In the genomic region with DNA sequence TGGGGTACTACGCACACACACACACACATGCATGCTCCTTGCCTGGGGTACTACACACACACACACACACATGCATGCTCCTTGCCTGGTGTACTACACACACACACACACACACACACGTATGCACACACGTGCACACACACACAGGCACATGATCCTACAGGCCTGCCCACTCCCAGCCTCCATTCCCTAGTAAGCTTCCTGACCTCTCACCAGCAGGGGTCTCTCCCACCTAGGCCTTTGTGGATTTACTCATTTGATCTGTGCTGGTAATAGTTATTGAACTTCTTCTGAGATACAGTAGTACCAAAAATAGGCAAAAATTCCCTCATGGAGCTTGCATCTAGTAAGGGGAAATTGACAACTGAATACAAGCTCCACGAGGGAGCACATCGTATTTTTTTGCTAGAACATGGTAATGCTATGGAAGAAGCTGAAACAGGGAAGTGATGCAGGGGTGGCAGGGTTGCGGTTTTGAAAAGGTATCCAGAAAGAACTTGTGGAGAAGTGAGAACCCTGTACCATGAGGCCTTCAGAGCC, we compare ENCODE assay signal across 8 cellular contexts. TPM values are rescaled to one million over a fixed set of nuclear protein-coding genes. Genes with fewer than 3 reads are reported as not detected.
A peak's percentile ranks its signal among the peaks of the same experiment; 100 is the strongest.
DNase-seq lines count a peak whose midpoint lies in the region; ATAC-seq and TF ChIP-seq lines count a peak whose summit lies in the region.

No MANE protein-coding gene starts in this region.

- POLR2A ChIA-PET in BJ (lab: Charles Lee) = no interaction called here

- H3K36me3 ChIP-seq in BJ (ENCODE audit: control insufficient read depth, insufficient read depth, low read length) = no peaks in the 10 kb centered on the region

- no peak overlapping the region for H3K4me3 Mint-ChIP-seq in nephron progenitor cell

- no peaks in the 10 kb centered on the region for H3K9me3 Mint-ChIP-seq in nephron progenitor cell

- no peaks in the 10 kb centered on the region for H3K27me3 Mint-ChIP-seq in nephron progenitor cell (ENCODE audit: low read depth, poor library complexity)

- no peaks in the 10 kb centered on the region for H3K27me3 ChIP-seq in BJ (ENCODE audit: control insufficient read depth, insufficient read depth, low read length)

- in situ Hi-C loops in GM13976 (cut with MboI; ENCODE audit: low sequenced_read_pairs, unreplicated experiment) = no loop called here
- in situ Hi-C loops in SK-MEL-5 (cut with HindIII; ENCODE audit: low pct_unique_long_range_greater_than_20kb, low sequenced_read_pairs) = no loop called here

- no peak overlapping the region for H3K27ac Mint-ChIP-seq in nephron progenitor cell

- H3K4me1 Mint-ChIP-seq in nephron progenitor cell = peaks cover 54% of the 10 kb centered on the region

- CTCF ChIA-PET in BJ (lab: Yijun Ruan, JAX) = interaction anchor here (0.7 to 11.2 kb wide), 33 partner anchors 10 to 170 kb away, joined by 3 to 300 read pairs (median 5); partner anchors contain the start of genes CX3CR1, GORASP1, TTC21A and XIRP1

- TF ChIP-seq CTCF in BJ (IDR thresholded peaks at IDR 0.05; ENCODE audit: insufficient read depth, low read depth, low read length) = peak; percentile 63
- TF ChIP-seq CTCF in GM13976 (IDR thresholded peaks at IDR 0.05; ENCODE audit: borderline replicate concordance, control extremely low read depth, extremely low read depth, insufficient read depth, missing control alignments) = peak; percentile 47
- TF ChIP-seq CTCF in epithelial cell of proximal tubule (conservative IDR thresholded peaks at IDR 0.05; ENCODE audit: low read depth, low read length) = peak; percentile 75
- TF ChIP-seq CTCF in nephron progenitor cell (IDR thresholded peaks at IDR 0.05) = peak; percentile 40

- H3K4me3 ChIP-seq in BJ (ENCODE audit: low read depth, low read length) (no peak overlapping the region), epithelial cell of proximal tubule (ENCODE audit: low read depth, low read length) (no peak overlapping the region)

- ATAC-seq in HG03521 (IDR thresholded peaks at IDR 0.05; ENCODE audit: unreplicated experiment) (no peak), GM21526 (IDR thresholded peaks at IDR 0.05; ENCODE audit: low FRiP score, unreplicated experiment) (no peak)

- no peak for DNase-seq in BJ (ENCODE audit: low read depth)
- no peak for DNase-seq in GM13976 (ENCODE audit: low spot score)
- peak; percentile 71 for DNase-seq in SK-MEL-5 (ENCODE audit: low read depth, low spot score)
- no peak for DNase-seq in epithelial cell of proximal tubule (ENCODE audit: low read depth)
- DNase-seq in nephron progenitor cell = peak; percentile 38
- DNase-seq in NCI-H146 treated with DMSO at 0.1 percent for 48 hours (lab: John Stamatoyannopoulos, UW; ENCODE audit: unreplicated experiment) = no peak

- peaks cover 9% of the 10 kb centered on the region for H3K36me3 Mint-ChIP-seq in nephron progenitor cell (ENCODE audit: low read depth)

RNA-seq across cellular contexts. Expression of gene TTC21A, which starts 19.1 kb away (rescaled TPM):
- polyA plus RNA-seq in BJ (2011; rRNA removed) = 2.3 and 3.1 TPM in 2 replicates
- 3.0 and 4.4 TPM in 2 replicates for polyA minus RNA-seq in BJ (2011; rRNA and poly(A)+ RNA removed)
- 0.95 and 1.7 TPM in 2 replicates for total RNA-seq in SK-MEL-5 (2014; rRNA removed; shearing (Covaris generic))
- 1.2 and 2.6 TPM in 2 replicates for polyA plus RNA-seq in SK-MEL-5 (2015; cell fraction: cytosol; rRNA removed)
- 29.1 and 31.5 TPM in 2 replicates for polyA plus RNA-seq in SK-MEL-5 (2015; cell fraction: nucleus; rRNA removed)
- total RNA-seq in epithelial cell of proximal tubule = 0.58 and 0.86 TPM in 2 replicates

RNA-seq across cellular contexts. Expression of gene GORASP1, which starts 19.2 kb away (rescaled TPM):
- polyA plus RNA-seq in BJ (2011; rRNA removed) = 58.3 and 87.0 TPM in 2 replicates
- polyA minus RNA-seq in BJ (2011; rRNA and poly(A)+ RNA removed) = 45.8 and 64.5 TPM in 2 replicates
- 56.8 and 58.2 TPM in 2 replicates for total RNA-seq in SK-MEL-5 (2014; rRNA removed; shearing (Covaris generic))
- 56.3 and 62.0 TPM in 2 replicates for polyA plus RNA-seq in SK-MEL-5 (2015; cell fraction: cytosol; rRNA removed)
- 317 and 364 TPM in 2 replicates for polyA plus RNA-seq in SK-MEL-5 (2015; cell fraction: nucleus; rRNA removed)
- 17.6 and 38.8 TPM in 2 replicates for total RNA-seq in epithelial cell of proximal tubule

RNA-seq across cellular contexts. Expression of gene CSRNP1, which starts 26.8 kb away (rescaled TPM):
- 8.1 and 14.8 TPM in 2 replicates for polyA plus RNA-seq in BJ (2011; rRNA removed)
- 16.5 and 20.5 TPM in 2 replicates for polyA minus RNA-seq in BJ (2011; rRNA and poly(A)+ RNA removed)
- total RNA-seq in SK-MEL-5 (2014; rRNA removed; shearing (Covaris generic)) = 4.2 and 5.2 TPM in 2 replicates
- polyA plus RNA-seq in SK-MEL-5 (2015; cell fraction: cytosol; rRNA removed) = 5.6 and 6.8 TPM in 2 replicates
- polyA plus RNA-seq in SK-MEL-5 (2015; cell fraction: nucleus; rRNA removed) = 5.8 and 6.8 TPM in 2 replicates
- total RNA-seq in epithelial cell of proximal tubule = 11.5 and 12.7 TPM in 2 replicates

Comparison
In these comparisons a context has a peak if more than half of its experiments do, and no peak if none do; other contexts are left out.
1. DNase-seq: peak in SK-MEL-5 (single experiment) and nephron progenitor cell (single experiment); none in BJ (single experiment), GM13976 (single experiment), epithelial cell of proximal tubule (single experiment) and NCI-H146 treated with DMSO at 0.1 percent for 48 hours (single experiment).
2. Peak in every context shown above with its lines, with median percentiles within 50 percentile points of each other: CTCF ChIP-seq.